ENCODE assay signal across 8 cellular contexts in the genomic region with DNA sequence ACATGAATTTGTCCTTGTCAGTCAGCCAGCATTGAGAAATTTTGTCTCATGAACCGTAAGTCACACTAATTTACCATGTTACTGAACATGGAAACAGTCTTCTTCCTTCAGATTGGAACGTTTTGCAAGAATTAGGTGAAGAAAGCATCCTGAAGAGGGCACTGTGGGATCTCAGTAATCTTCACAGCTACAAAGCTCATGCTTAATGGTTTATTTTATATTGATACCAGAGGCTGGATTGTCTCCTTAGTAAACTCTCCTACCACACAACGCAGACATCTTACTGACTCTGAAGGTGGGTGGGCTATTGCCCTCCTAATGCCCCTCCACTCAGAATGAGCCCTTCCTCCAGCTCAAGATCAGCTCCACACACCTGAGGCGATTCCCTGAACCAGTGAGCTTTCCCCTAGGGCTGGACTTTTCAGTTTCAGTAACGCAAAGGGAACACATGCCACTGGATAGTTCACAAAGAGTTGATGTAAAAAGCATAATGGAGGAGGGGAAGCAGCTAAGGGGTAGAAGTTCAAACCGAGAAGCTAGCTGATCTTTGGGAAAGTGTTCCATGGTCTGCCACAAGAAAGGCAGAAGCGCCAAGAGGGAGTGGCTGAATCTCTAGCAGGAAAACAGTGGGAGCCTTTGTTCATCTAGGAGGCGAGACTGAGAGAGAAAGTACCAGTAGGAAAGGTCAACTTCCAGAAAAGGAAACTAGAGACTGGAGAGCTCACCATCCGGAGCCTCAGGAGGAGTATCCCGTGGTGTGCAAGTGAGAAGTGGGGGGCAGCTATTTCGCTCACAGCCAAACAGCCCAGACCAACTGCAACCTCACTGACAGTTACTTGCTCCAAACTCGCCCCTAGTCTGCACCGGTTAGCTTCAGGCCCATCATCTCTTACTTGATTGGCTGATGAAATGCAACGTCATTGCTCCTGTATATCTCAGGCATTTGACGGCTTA. TPM values are rescaled to one million over a fixed set of nuclear protein-coding genes. Genes with fewer than 3 reads are reported as not detected.
DNase-seq lines count a peak whose midpoint lies in the region; ATAC-seq, FAIRE-seq and TF ChIP-seq lines count a peak whose summit lies in the region.

A gene (minus strand): TSS at position 849 of the 954 bp plus-strand sequence. CDS start 7,425 bp downstream, outside the sequence.

- H3K4me2 ChIP-seq in OCI-LY3 (ENCODE audit: low read length) (peak within 1 kb of the TSS; percentile 92), trophoblast cell (ENCODE audit: low read length) (peak within 1 kb of the TSS; percentile 50)

- H4K12ac ChIP-seq in trophoblast cell (ENCODE audit: low read depth, low read length) = no peak within 1 kb of the TSS

- peak within 1 kb of the TSS; percentile 75 for H3K4me3 ChIP-seq in OCI-LY3 (ENCODE audit: low read length)
- no peak within 1 kb of the TSS for H3K4me3 ChIP-seq in trophoblast cell (ENCODE audit: low read depth, low read length)

- no peaks in the 10 kb centered on the region for H3K27me3 Mint-ChIP-seq in CD4-positive, alpha-beta T cell

- H3K27ac ChIP-seq in CD4-positive, alpha-beta T cell (ENCODE audit: low read depth, low read length) = no peak within 1 kb of the TSS
- H3K27ac ChIP-seq in OCI-LY3 (ENCODE audit: low read length) (no peak within 1 kb of the TSS), trophoblast cell (ENCODE audit: low read depth, low read length) (no peak within 1 kb of the TSS)

- peak; percentile 82 for ATAC-seq in CD4-positive, alpha-beta T cell (ENCODE audit: poor library complexity)
- ATAC-seq in GM18909 (IDR thresholded peaks at IDR 0.05; ENCODE audit: poor library complexity, unreplicated experiment) = peak; percentile 50
- peak; percentile 89 to 94 for ATAC-seq in left cardiac atrium
- ATAC-seq in HG03521 (IDR thresholded peaks at IDR 0.05; ENCODE audit: unreplicated experiment) = no peak

- H3K36me3 ChIP-seq in OCI-LY3 (replicated peaks; ENCODE audit: low read depth, low read length) = no peaks in the 10 kb centered on the region
- no peaks in the 10 kb centered on the region for H3K36me3 ChIP-seq in trophoblast cell (ENCODE audit: control insufficient read depth in 1 of 2, insufficient read depth in 2 of 2, low read length in 2 of 2)

- no peaks in the 10 kb centered on the region for H3K36me3 Mint-ChIP-seq in CD4-positive, alpha-beta T cell (ENCODE audit: low read depth)

- no peak within 1 kb of the TSS for H2BK12ac ChIP-seq in trophoblast cell (ENCODE audit: low read length)

- no peaks in the 10 kb centered on the region for H3K79me1 ChIP-seq in trophoblast cell (ENCODE audit: low read length)

- H3K4me1 ChIP-seq in OCI-LY3 (ENCODE audit: low read length) = peaks cover 17% of the 10 kb centered on the region
- peaks cover 0 to 3% of the 10 kb centered on the region in 2 experiments for H3K4me1 ChIP-seq in trophoblast cell (ENCODE audit: control insufficient read depth in 1 of 2, insufficient read depth in 2 of 2, low read length in 2 of 2)

- no peaks in the 10 kb centered on the region for H3K27me3 ChIP-seq in CD4-positive, alpha-beta T cell (ENCODE audit: control insufficient read depth, insufficient read depth, low read length)
- H3K27me3 ChIP-seq in OCI-LY3 (ENCODE audit: low read depth, low read length) (no peaks in the 10 kb centered on the region), trophoblast cell (ENCODE audit: insufficient read depth, low read length) (no peaks in the 10 kb centered on the region)

- peak; percentile 55 for FAIRE-seq in HTR-8/SVneo (lab: Jason Lieb, UNC)

- H2AFZ ChIP-seq in OCI-LY3 (ENCODE audit: low read depth, low read length) = peak within 1 kb of the TSS; percentile 97
- H2AFZ ChIP-seq in trophoblast cell (ENCODE audit: insufficient read depth, low read length, poor library complexity) = peak within 1 kb of the TSS; percentile 9

- no peak within 1 kb of the TSS for H4K8ac ChIP-seq in trophoblast cell (ENCODE audit: low read depth, low read length)

- H2BK5ac ChIP-seq in trophoblast cell (ENCODE audit: low read depth, low read length, poor library complexity) = no peak within 1 kb of the TSS

- H3K4me1 Mint-ChIP-seq in CD4-positive, alpha-beta T cell (ENCODE audit: low read depth) = peaks cover 25% of the 10 kb centered on the region

- DNase-seq in CD4-positive, alpha-beta T cell = peak in 4 of 10 experiments; percentile 8 to 22 (median 22)
- peak; percentile 45 for DNase-seq in HTR-8/SVneo (ENCODE audit: insufficient read length, low spot score)
- DNase-seq in anterior cingulate cortex (lab: John Stamatoyannopoulos, UW) = peak in 31 of 58 donors; percentile 9 to 76 (median 42)
- peak; percentile 29 for DNase-seq in left cardiac atrium
- DNase-seq in trophoblast cell = peak; percentile 69 to 89

- H3K4ac ChIP-seq in trophoblast cell (ENCODE audit: low read depth, low read length) = no peak within 1 kb of the TSS

- H3K18ac ChIP-seq in trophoblast cell (ENCODE audit: low read length) = no peak within 1 kb of the TSS

- H4K91ac ChIP-seq in trophoblast cell (ENCODE audit: low read depth, low read length) = no peak within 1 kb of the TSS

- no peak within 1 kb of the TSS for H3K23ac ChIP-seq in trophoblast cell (ENCODE audit: low read length)

- H3K9ac ChIP-seq in OCI-LY3 (ENCODE audit: low read length) (peak within 1 kb of the TSS; percentile 54), trophoblast cell (ENCODE audit: low read length) (peak within 1 kb of the TSS; percentile 26)

- H3K4me3 Mint-ChIP-seq in CD4-positive, alpha-beta T cell = peak within 1 kb of the TSS; percentile 87

- H3K27ac Mint-ChIP-seq in CD4-positive, alpha-beta T cell = peak within 1 kb of the TSS; percentile 59

- TF ChIP-seq CTCF in CD4-positive, alpha-beta T cell (IDR thresholded peaks at IDR 0.05) = peak; percentile 73
- peak; percentile 82 for TF ChIP-seq CTCF in OCI-LY3 (IDR thresholded peaks at IDR 0.05; ENCODE audit: low read depth, low read length)

- intact Hi-C loops in CD4-positive, alpha-beta T cell (cut with DNase I, micrococcal nuclease) = loop anchor here (1.0 to 5.0 kb wide), 5 partner anchors 33 to 237 kb away; no protein-coding TSS in a partner anchor
- intact Hi-C loops in left cardiac atrium (cut with DNase I) = loop anchor here in 1 of 2 donors (2.0 to 10.0 kb wide), 2 partner anchors 169 to 227 kb away; no protein-coding TSS in a partner anchor

- H3K9me3 ChIP-seq in CD4-positive, alpha-beta T cell (ENCODE audit: control insufficient read depth, low read length) = no peaks in the 10 kb centered on the region
- H3K9me3 ChIP-seq in OCI-LY3 (ENCODE audit: insufficient read depth, low read length) (no peaks in the 10 kb centered on the region), trophoblast cell (ENCODE audit: insufficient read depth, low read depth, low read length) (no peaks in the 10 kb centered on the region)

- no CpG with 5 or more reads among the region's 15 CpGs for WGBS in trophoblast cell (ENCODE audit: extremely low coverage, insufficient coverage, insufficient read length)

- no peak within 1 kb of the TSS for H2BK120ac ChIP-seq in trophoblast cell (ENCODE audit: insufficient read depth, low read length, poor library complexity)

- no peaks in the 10 kb centered on the region for H3K9me3 Mint-ChIP-seq in CD4-positive, alpha-beta T cell

- no peaks in the 10 kb centered on the region for H4K20me1 ChIP-seq in OCI-LY3 (ENCODE audit: insufficient read depth, low read length)

- POLR2A ChIA-PET in CD4-positive, alpha-beta T cell (lab: Charles Lee) = interaction anchor here (0.6 to 1.9 kb wide), 6 partner anchors 9 to 239 kb away, joined by 3 to 14 read pairs (median 4); no protein-coding TSS in a partner anchor

- CTCF ChIA-PET in CD4-positive, alpha-beta T cell (lab: Charles Lee) = interaction anchor here (0.7 to 3.5 kb wide), 13 partner anchors 10 to 995 kb away, joined by 3 to 12 read pairs (median 4); no protein-coding TSS in a partner anchor

- H2AK5ac ChIP-seq in trophoblast cell (ENCODE audit: low read length) = no peak within 1 kb of the TSS

- H3K79me2 ChIP-seq in OCI-LY3 (ENCODE audit: low read length) (no peaks in the 10 kb centered on the region), trophoblast cell (ENCODE audit: control insufficient read depth, insufficient read depth, low read length, poor library complexity) (no peaks in the 10 kb centered on the region)

- no peak within 1 kb of the TSS for H3K14ac ChIP-seq in trophoblast cell (ENCODE audit: low read length)

RNA-seq across cellular contexts. Expression of the gene that starts here (rescaled TPM):
- not detected for total RNA-seq in CD4-positive, alpha-beta T cell
- 1 to 10 TPM in 1 of 2 donors, under 1 TPM in 1; 0.26 to 1.4 TPM for total RNA-seq in left cardiac atrium
- polyA plus RNA-seq in trophoblast cell (2013) = not detected in 2 replicates

Comparison
In these comparisons a context has a peak if more than half of its experiments do, and no peak if none do; other contexts are left out.
1. Peak in ATAC-seq in CD4-positive, alpha-beta T cell; RNA of the gene not detected or under 1 TPM.